Comparison of ENCODE assay signal across 14 cellular contexts in the genomic region with DNA sequence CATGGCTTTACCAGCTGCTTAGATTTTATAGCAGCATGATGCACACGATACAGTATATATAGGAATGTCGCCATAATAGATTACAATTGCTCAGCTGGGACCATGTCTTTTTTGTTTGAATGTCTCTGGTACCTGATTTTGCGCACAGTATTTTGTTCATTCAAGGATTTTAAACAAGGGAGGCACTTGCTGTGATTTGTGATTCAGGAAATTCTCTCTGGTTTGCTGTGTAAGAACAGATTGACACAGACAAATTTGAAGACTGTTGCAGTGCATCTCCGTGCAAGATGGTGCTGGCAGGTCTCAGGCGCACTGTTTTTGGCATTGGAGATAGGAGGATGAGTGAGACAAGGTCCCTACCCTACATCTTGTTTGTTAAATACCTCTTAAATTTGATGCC. TPM values are rescaled to one million over a fixed set of nuclear protein-coding genes. Genes with fewer than 3 reads are reported as not detected.
DNase-seq lines count a peak whose midpoint lies in the region; ATAC-seq, FAIRE-seq and TF ChIP-seq lines count a peak whose summit lies in the region.
"Had no signal": no experiment of that assay in that cellular context is flagged by ENCODE, and none has a peak within 500 bp of the region (broad histone marks: within the 10 kb centered on the region; RNA-seq: fewer than 3 reads in every experiment).

No MANE protein-coding gene starts in this region.

- H2BK120ac ChIP-seq in mesendoderm (ENCODE audit: low read depth, low read length), result no peak overlapping the region

- peak overlapping the region; percentile 9 for H3K9ac ChIP-seq in mesendoderm (ENCODE audit: low read length)

- H3K27me3 Mint-ChIP-seq in activated naive CD8-positive, alpha-beta T cell treated with anti-CD3 and anti-CD28 coated beads for 36 hours, result no peaks in the 10 kb centered on the region

- H2BK15ac ChIP-seq in mesendoderm (replicated peaks; ENCODE audit: low read depth), result no peak overlapping the region

- no peak overlapping the region for H4K8ac ChIP-seq in mesendoderm (ENCODE audit: low read depth, low read length)

- H3K36me3 ChIP-seq in mesendoderm (ENCODE audit: control insufficient read depth, insufficient read depth, low read length), result peaks cover 5% of the 10 kb centered on the region

- CTCF ChIA-PET in A549 (lab: Yijun Ruan, JAX), result interaction anchor here (0.7 to 1.4 kb wide), 3 partner anchors 25 to 43 kb away, joined by 3 to 5 read pairs (median 3); no protein-coding TSS in a partner anchor

- TF ChIP-seq RAD21 in A549 (conservative IDR thresholded peaks at IDR 0.05 in 1 of 2, IDR thresholded peaks at IDR 0.05 in 1 of 2), result no peak

- H4K5ac ChIP-seq in mesendoderm (ENCODE audit: low read length), result no peak overlapping the region

- TF ChIP-seq POLR2A in A549 (IDR thresholded peaks at IDR 0.05; ENCODE audit: low read length), result no peak

- H3K27me3 ChIP-seq in mesendoderm (ENCODE audit: insufficient read depth, low read length, poor library complexity) (no peaks in the 10 kb centered on the region), foreskin keratinocyte (no peaks in the 10 kb centered on the region)

- H3K23ac ChIP-seq in mesendoderm (ENCODE audit: low read length), result no peak overlapping the region

- WGBS in A549 (ENCODE audit: missing lambda C conversion rate), result 95% methylated on average over 5 of the region's 5 CpGs
- no CpG with 5 or more reads among the region's 5 CpGs for WGBS in mesendoderm (ENCODE audit: extremely low coverage, insufficient coverage, low lambda C conversion rate)

- H3K4ac ChIP-seq in mesendoderm (ENCODE audit: low read depth, low read length), result no peak overlapping the region

- H3K4me3 ChIP-seq in A549, result no peak overlapping the region
- H3K4me3 ChIP-seq in mesendoderm (ENCODE audit: low read length), result no peak overlapping the region
- H3K4me3 ChIP-seq: coronary artery, lower lobe of right lung had no signal

- peak overlapping the region; percentile 67 for H3K56ac ChIP-seq in mesendoderm (ENCODE audit: low read length)

- H3K27ac ChIP-seq in A549 (no peak overlapping the region), mesendoderm (ENCODE audit: low read depth, low read length) (no peak overlapping the region), foreskin keratinocyte (no peak overlapping the region)
- H3K27ac ChIP-seq: lower lobe of right lung had no signal

- no peaks in the 10 kb centered on the region for H3K9me3 Mint-ChIP-seq in activated naive CD8-positive, alpha-beta T cell treated with anti-CD3 and anti-CD28 coated beads for 36 hours

- no peak for TF ChIP-seq EP300 in A549 (IDR thresholded peaks at IDR 0.05)

- peak overlapping the region; percentile 93 for H3K4me3 Mint-ChIP-seq in activated naive CD8-positive, alpha-beta T cell treated with anti-CD3 and anti-CD28 coated beads for 36 hours

- H3K79me1 ChIP-seq in mesendoderm (ENCODE audit: low read length), result peaks cover 9% of the 10 kb centered on the region

- H2AK5ac ChIP-seq in mesendoderm (ENCODE audit: low read length), result no peak overlapping the region

- TF ChIP-seq CTCF in A549 (IDR thresholded peaks at IDR 0.05) (no peak), foreskin keratinocyte (conservative IDR thresholded peaks at IDR 0.05) (no peak)

- no peaks in the 10 kb centered on the region for H3K9me3 ChIP-seq in A549
- H3K9me3 ChIP-seq: lower lobe of right lung had no signal

- H3K79me2 ChIP-seq in mesendoderm (ENCODE audit: control insufficient read depth, insufficient read depth, low read length), result peaks cover 58% of the 10 kb centered on the region

- peaks cover 35% of the 10 kb centered on the region for H3K4me1 ChIP-seq in A549
- H3K4me1 ChIP-seq in mesendoderm (ENCODE audit: control insufficient read depth, low read depth, low read length), result peaks cover 7% of the 10 kb centered on the region
- H3K4me1 ChIP-seq in foreskin keratinocyte, result peaks cover 19% of the 10 kb centered on the region

- H3K36me3 Mint-ChIP-seq in activated naive CD8-positive, alpha-beta T cell treated with anti-CD3 and anti-CD28 coated beads for 36 hours, result peaks cover 29% of the 10 kb centered on the region

- H2BK5ac ChIP-seq in mesendoderm (ENCODE audit: low read length), result no peak overlapping the region

- H3K18ac ChIP-seq in mesendoderm (ENCODE audit: low read length), result no peak overlapping the region

- H3K4me2 ChIP-seq in A549 (peak overlapping the region; percentile 87), mesendoderm (ENCODE audit: low read length) (no peak overlapping the region)

- H3K27ac Mint-ChIP-seq in activated naive CD8-positive, alpha-beta T cell treated with anti-CD3 and anti-CD28 coated beads for 36 hours, result no peak overlapping the region

- ATAC-seq in A549 (no peak), foreskin keratinocyte (no peak)
- ATAC-seq: lower lobe of right lung, sciatic nerve had no signal

- POLR2A ChIA-PET in A549 (lab: Yijun Ruan, JAX), result no interaction called here

- FAIRE-seq in A549 (lab: Jason Lieb, UNC), result no peak

- DNase-seq in A549 (ENCODE audit: low read depth in 1 of 2, low spot score in 1 of 2) (no peak), ELR (ENCODE audit: low read depth) (peak; percentile 20), mesendoderm (no peak), putamen (ENCODE audit: low spot score) (no peak), foreskin keratinocyte (no peak), NCI-H1048 (lab: John Stamatoyannopoulos, UW) (no peak)
- no peak for DNase-seq in activated naive CD8-positive, alpha-beta T cell treated with anti-CD3 and anti-CD28 coated beads for 36 hours
- no peak for DNase-seq in stimulated activated naive CD4-positive, alpha-beta T cell treated with Interleukin-2 at 50 U/mL for 16 hours (lab: John Stamatoyannopoulos, UW)
- DNase-seq: lower lobe of right lung, NCI-H1092 treated with DMSO at 0.1 percent for 48 hours, NCI-H748 treated with DMSO at 0.1 percent for 48 hours had no signal

- H3K4me1 Mint-ChIP-seq in activated naive CD8-positive, alpha-beta T cell treated with anti-CD3 and anti-CD28 coated beads for 36 hours, result peaks cover 44% of the 10 kb centered on the region

TF ChIP-seq in A549, 52 proteins besides CTCF, POLR2A, EP300 and RAD21:
- no peak for TF ChIP-seq RARB (CRISPR knock-in tag; IDR thresholded peaks at IDR 0.05)
- TF ChIP-seq JUNB (IDR thresholded peaks at IDR 0.05), result no peak
- TF ChIP-seq TP53 (CRISPR knock-in tag; IDR thresholded peaks at IDR 0.05), result no peak
- no peak for TF ChIP-seq ESRRA (IDR thresholded peaks at IDR 0.05; ENCODE audit: borderline replicate concordance, low read length)
- no peak for TF ChIP-seq PHF8 (IDR thresholded peaks at IDR 0.05; ENCODE audit: borderline replicate concordance, low read depth)
- no peak for TF ChIP-seq GATA3 (IDR thresholded peaks at IDR 0.05; ENCODE audit: borderline replicate concordance)
- TF ChIP-seq FOSB (CRISPR knock-in tag; IDR thresholded peaks at IDR 0.05), result no peak
- TF ChIP-seq, protein P1, sequence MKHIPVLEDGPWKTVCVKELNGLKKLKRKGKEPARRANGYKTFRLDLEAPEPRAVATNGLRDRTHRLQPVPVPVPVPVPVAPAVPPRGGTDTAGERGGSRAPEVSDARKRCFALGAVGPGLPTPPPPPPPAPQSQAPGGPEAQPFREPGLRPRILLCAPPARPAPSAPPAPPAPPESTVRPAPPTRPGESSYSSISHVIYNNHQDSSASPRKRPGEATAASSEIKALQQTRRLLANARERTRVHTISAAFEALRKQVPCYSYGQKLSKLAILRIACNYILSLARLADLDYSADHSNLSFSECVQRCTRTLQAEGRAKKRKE (CRISPR knock-in tag; IDR thresholded peaks at IDR 0.05; ENCODE audit: low read depth), result no peak
- no peak for TF ChIP-seq RFX5 (IDR thresholded peaks at IDR 0.05)
- TF ChIP-seq CHD4 (IDR thresholded peaks at IDR 0.05; ENCODE audit: borderline replicate concordance), result no peak
- no peak for TF ChIP-seq FOXS1 (CRISPR knock-in tag; IDR thresholded peaks at IDR 0.05)
- no peak for TF ChIP-seq HOXB13 (CRISPR knock-in tag; IDR thresholded peaks at IDR 0.05; ENCODE audit: low read depth)

RNA-seq across cellular contexts. Expression of a gene that starts 2.4 kb away (rescaled TPM):
- polyA plus RNA-seq in A549 (2011; rRNA removed) (126 and 149 TPM in 2 replicates), A549 (2017; fragmentation: RNase III; extraction: RNeasy Plus Mini Kit Qiagen cat#74134 plus additional on column Dnase treatment) (140 to 151 TPM (median 143 TPM) in 3 replicates), foreskin keratinocyte (60.1 and 67.2 TPM in 2 replicates)
- 68.8 and 69.3 TPM in 2 replicates for polyA plus RNA-seq in A549 (2012; cell fraction: cytosol; rRNA removed)
- polyA plus RNA-seq in A549 (2012; cell fraction: nucleus; rRNA removed), result 29.0 and 53.1 TPM in 2 replicates
- polyA minus RNA-seq in A549 (2011; rRNA and poly(A)+ RNA removed), result 63.7 and 67.8 TPM in 2 replicates
- total RNA-seq in activated naive CD8-positive, alpha-beta T cell treated with anti-CD3 and anti-CD28 coated beads for 36 hours, result 100 to 1,000 TPM; 154 to 156 TPM
- polyA plus RNA-seq in mesendoderm (2013, experiment 1 of 2), result 133 TPM
- polyA plus RNA-seq in mesendoderm (2013, experiment 2 of 2), result 130 TPM
- total RNA-seq in foreskin keratinocyte, result 99.3 and 99.6 TPM in 2 replicates

RNA-seq across cellular contexts. Expression of a gene that starts 36.5 kb away (rescaled TPM):
- not detected in 2 replicates for polyA plus RNA-seq in A549 (2011; rRNA removed)
- not detected in 2 replicates for polyA plus RNA-seq in A549 (2012; cell fraction: cytosol; rRNA removed)
- 0.01 and 0.02 TPM in 2 replicates for polyA plus RNA-seq in A549 (2012; cell fraction: nucleus; rRNA removed)
- polyA plus RNA-seq in A549 (2017; fragmentation: RNase III; extraction: RNeasy Plus Mini Kit Qiagen cat#74134 plus additional on column Dnase treatment), result not detected in 3 replicates
- polyA minus RNA-seq in A549 (2011; rRNA and poly(A)+ RNA removed), result not detected in 2 replicates
- total RNA-seq in activated naive CD8-positive, alpha-beta T cell treated with anti-CD3 and anti-CD28 coated beads for 36 hours, result under 1 TPM; 0.27 to 0.56 TPM
- polyA plus RNA-seq in mesendoderm (2013, experiment 1 of 2), result 0.06 TPM
- polyA plus RNA-seq in mesendoderm (2013, experiment 2 of 2), result 0.03 TPM
- total RNA-seq in foreskin keratinocyte, result not detected in 2 replicates
- 0.01 TPM in 1 of 2 replicates, not detected in the other for polyA plus RNA-seq in foreskin keratinocyte
- total RNA-seq: glomerular endothelial cell had no signal
